Comparison of ENCODE assay signal across 20 cellular contexts in genomic region chr3:27800261-27800660, GRCh38.
DNase-seq lines count a peak whose midpoint lies in the region; ATAC-seq, FAIRE-seq and TF ChIP-seq lines count a peak whose summit lies in the region.
"Had no signal": no experiment of that assay in that cellular context is flagged by ENCODE, and none has a peak within 500 bp of the region (broad histone marks: within the 10 kb centered on the region; RNA-seq: fewer than 3 reads in every experiment).

No MANE protein-coding gene starts in this region.

- no peak overlapping the region for H3K4me3 Mint-ChIP-seq in activated T-cell treated with anti-CD3 and anti-CD28 coated beads, Interleukin-2, amount 50 U/mL, for 72 hours
- H3K4me3 Mint-ChIP-seq in stimulated activated naive CD8-positive, alpha-beta T cell treated with anti-CD3 and anti-CD28 coated beads, Interleukin-15, Interleukin-2, amounts not matched to agents 100 ng/mL and 50 ng/mL, for 24 hours: no peak overlapping the region

- FAIRE-seq in bronchial epithelial cell (lab: Jason Lieb, UNC): no peak
- FAIRE-seq: D721Med, GM12892, RCC 7860 had no signal

- ATAC-seq in activated T-cell treated with anti-CD3 and anti-CD28 coated beads, Interleukin-2, amount 50 U/mL, for 72 hours (replicated peaks in 1 of 2): peak; percentile 62 to 70
- no peak for ATAC-seq in Right ventricle myocardium inferior
- ATAC-seq: HCT116 had no signal

- H3K27me3 Mint-ChIP-seq in activated T-cell treated with anti-CD3 and anti-CD28 coated beads, Interleukin-2, amount 50 U/mL, for 72 hours (ENCODE audit: low read depth): no peaks in the 10 kb centered on the region
- H3K27me3 Mint-ChIP-seq in stimulated activated naive CD8-positive, alpha-beta T cell treated with anti-CD3 and anti-CD28 coated beads, Interleukin-15, Interleukin-2, amounts not matched to agents 100 ng/mL and 50 ng/mL, for 24 hours: no peaks in the 10 kb centered on the region

- TF ChIP-seq CTCF in bronchial epithelial cell (IDR thresholded peaks at IDR 0.05; ENCODE audit: insufficient read depth, low read length, severe bottlenecking): no peak

- no peaks in the 10 kb centered on the region for H3K36me3 Mint-ChIP-seq in activated T-cell treated with anti-CD3 and anti-CD28 coated beads, Interleukin-2, amount 50 U/mL, for 72 hours (ENCODE audit: insufficient read depth in 2 of 2)
- H3K36me3 Mint-ChIP-seq in stimulated activated naive CD8-positive, alpha-beta T cell treated with anti-CD3 and anti-CD28 coated beads, Interleukin-15, Interleukin-2, amounts not matched to agents 100 ng/mL and 50 ng/mL, for 24 hours (ENCODE audit: low read depth): no peaks in the 10 kb centered on the region

- DNase-seq in activated T-cell treated with anti-CD3 and anti-CD28 coated beads, Interleukin-2, amount 50 U/mL, for 72 hours: peak; percentile 3 to 11
- DNase-seq in activated T-cell treated with anti-CD3 and anti-CD28 coated beads, Interleukin-2, amount 50 U/mL, for 1 hour: no peak
- DNase-seq in OCI-M1 (lab: John Stamatoyannopoulos, UW): peak; percentile 10
- peak; percentile 1 for DNase-seq in bronchial epithelial cell (ENCODE audit: low read depth)
- DNase-seq in midbrain (lab: John Stamatoyannopoulos, UW): no peak
- DNase-seq in Right ventricle myocardium inferior (ENCODE audit: missing footprints): no peak
- DNase-seq: C1 segment of cervical spinal cord, GOT3, KG1, NCI-H1417 treated with DMSO at 0.1 percent for 48 hours, NCI-H187 treated with DMSO at 0.1 percent for 48 hours, NCI-H2171, NCI-H446, Right ventricle myocardium superior had no signal

- no peak overlapping the region for H3K4me3 ChIP-seq in bronchial epithelial cell (ENCODE audit: low read depth, low read length)
- H3K4me3 ChIP-seq: SK-N-MC had no signal

- no peaks in the 10 kb centered on the region for H3K36me3 ChIP-seq in bronchial epithelial cell (ENCODE audit: control insufficient read depth, insufficient read depth, low read length)

- H3K9me3 Mint-ChIP-seq in activated T-cell treated with anti-CD3 and anti-CD28 coated beads, Interleukin-2, amount 50 U/mL, for 72 hours: no peaks in the 10 kb centered on the region
- H3K9me3 Mint-ChIP-seq in stimulated activated naive CD8-positive, alpha-beta T cell treated with anti-CD3 and anti-CD28 coated beads, Interleukin-15, Interleukin-2, amounts not matched to agents 100 ng/mL and 50 ng/mL, for 24 hours: no peaks in the 10 kb centered on the region

- intact Hi-C loops in Right ventricle myocardium inferior (cut with DNase I): no loop called here

- H3K27me3 ChIP-seq in bronchial epithelial cell (ENCODE audit: control insufficient read depth, insufficient read depth, low read length): no peaks in the 10 kb centered on the region

- no peak overlapping the region for H3K27ac Mint-ChIP-seq in activated T-cell treated with anti-CD3 and anti-CD28 coated beads, Interleukin-2, amount 50 U/mL, for 72 hours
- peak overlapping the region; percentile 7 for H3K27ac Mint-ChIP-seq in stimulated activated naive CD8-positive, alpha-beta T cell treated with anti-CD3 and anti-CD28 coated beads, Interleukin-15, Interleukin-2, amounts not matched to agents 100 ng/mL and 50 ng/mL, for 24 hours

- H3K4me1 Mint-ChIP-seq in activated T-cell treated with anti-CD3 and anti-CD28 coated beads, Interleukin-2, amount 50 U/mL, for 72 hours (ENCODE audit: low read depth): peaks cover 22% of the 10 kb centered on the region
- peaks cover 13% of the 10 kb centered on the region for H3K4me1 Mint-ChIP-seq in stimulated activated naive CD8-positive, alpha-beta T cell treated with anti-CD3 and anti-CD28 coated beads, Interleukin-15, Interleukin-2, amounts not matched to agents 100 ng/mL and 50 ng/mL, for 24 hours (ENCODE audit: low read depth)

Comparison
In these comparisons a context has a peak if more than half of its experiments do, and no peak if none do; other contexts are left out.
1. DNase-seq: peak in activated T-cell treated with anti-CD3 and anti-CD28 coated beads, Interleukin-2, amount 50 U/mL, for 72 hours (2 of 2), OCI-M1 (single experiment) and bronchial epithelial cell (single experiment); none in activated T-cell treated with anti-CD3 and anti-CD28 coated beads, Interleukin-2, amount 50 U/mL, for 1 hour (single experiment), midbrain (single experiment) and Right ventricle myocardium inferior (single experiment).